Comparison of ENCODE assay signal across 26 cellular contexts in the genomic region with DNA sequence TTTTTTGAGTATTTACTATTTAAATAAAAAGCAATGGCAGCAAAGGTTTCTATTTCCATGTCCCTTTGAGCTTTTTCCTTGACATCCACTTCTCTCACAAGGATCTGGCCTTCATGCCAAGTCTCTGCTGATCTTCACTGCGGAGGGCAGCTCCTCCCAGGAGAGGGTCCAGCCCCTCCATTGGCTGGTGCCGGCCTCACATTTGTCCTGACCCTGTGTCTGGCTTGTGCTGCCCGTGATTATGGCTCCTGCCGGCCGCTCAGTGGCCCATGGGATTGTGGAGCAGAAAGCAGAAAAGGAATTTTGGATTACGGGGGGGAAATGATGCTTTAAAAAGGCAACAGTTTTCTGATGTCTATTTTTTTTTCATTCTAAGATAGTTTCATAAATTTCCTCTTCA. TPM values are rescaled to one million over a fixed set of nuclear protein-coding genes. Genes with fewer than 3 reads are reported as not detected.
DNase-seq lines count a peak whose midpoint lies in the region; ATAC-seq and TF ChIP-seq lines count a peak whose summit lies in the region.
"Had no signal": no experiment of that assay in that cellular context is flagged by ENCODE, and none has a peak within 500 bp of the region (broad histone marks: within the 10 kb centered on the region; RNA-seq: fewer than 3 reads in every experiment).

No MANE protein-coding gene starts in this region.

- no peak overlapping the region for H2BK5ac ChIP-seq in mesenchymal stem cell (ENCODE audit: low read depth, low read length, poor library complexity, severe bottlenecking)

- no peaks in the 10 kb centered on the region for H3K79me1 ChIP-seq in mesenchymal stem cell (replicated peaks; ENCODE audit: low read length, poor library complexity, severe bottlenecking)

- H3K36me3 ChIP-seq in fibroblast of lung (ENCODE audit: control insufficient read depth, insufficient read depth, low read length) (no peaks in the 10 kb centered on the region), mesenchymal stem cell (ENCODE audit: control insufficient read depth in 1 of 2, insufficient read depth in 2 of 2, low read depth in 1 of 2, low read length in 2 of 2) (no peaks in the 10 kb centered on the region), colonic mucosa (no peaks in the 10 kb centered on the region)
- H3K36me3 ChIP-seq: HAP-1 had no signal

- H2BK12ac ChIP-seq in mesenchymal stem cell (ENCODE audit: low read length in 2 of 2): no peak overlapping the region

- H3K4me3 ChIP-seq in fibroblast of lung (replicated peaks in 1 of 4; ENCODE audit: control extremely low read depth in 1 of 4, insufficient read depth in 1 of 4, low read depth in 3 of 4, low read length in 4 of 4) (no peak overlapping the region), mesenchymal stem cell (ENCODE audit: insufficient read depth in 1 of 2, low read depth in 1 of 2, low read length in 2 of 2) (no peak overlapping the region), colonic mucosa (no peak overlapping the region)
- H3K4me3 ChIP-seq: HAP-1 had no signal

- DNase-seq in fibroblast of lung (ENCODE audit: low read depth in 2 of 2) (no peak), left cardiac atrium (peak; percentile 28), mesenchymal stem cell (no peak), sciatic nerve (ENCODE audit: low spot score) (no peak), colonic mucosa (no peak), NCI-H2029 (lab: John Stamatoyannopoulos, UW) (no peak), left colon (no peak)
- DNase-seq: C1 segment of cervical spinal cord; Caco-2; CD8-positive, alpha-beta T cell; GOT3; HFFc6; Karpas-422; NCI-H1092 treated with DMSO at 0.1 percent for 48 hours; NCI-H1436 treated with DMSO at 0.1 percent for 48 hours; NCI-H1930; NCI-H446 treated with DMSO at 0.1 percent for 48 hours; NCI-H526; NCI-H82; NK-92 treated with Interleukin-12 subunit alpha and Interleukin-12 subunit beta, amount 100 ng/mL, for 24 hours; PC-3; SHP77 had no signal

- H2AFZ ChIP-seq in fibroblast of lung (ENCODE audit: low read length) (peak overlapping the region; percentile 17), mesenchymal stem cell (ENCODE audit: low read depth, low read length) (peak overlapping the region; percentile 76)

- H2BK120ac ChIP-seq in mesenchymal stem cell (ENCODE audit: low read depth, low read length): no peak overlapping the region

- peak overlapping the region in 1 of 2 experiments; percentile 48 for H3K18ac ChIP-seq in mesenchymal stem cell (ENCODE audit: low read depth in 1 of 2, low read length in 2 of 2)

- TF ChIP-seq CTCF in fibroblast of lung (conservative IDR thresholded peaks at IDR 0.05 in 1 of 2, IDR thresholded peaks at IDR 0.05 in 1 of 2; ENCODE audit: low read depth in 1 of 2, low read length in 2 of 2): no peak
- no peak for TF ChIP-seq CTCF in colonic mucosa (IDR thresholded peaks at IDR 0.05)

- no peak overlapping the region for H3K9ac ChIP-seq in fibroblast of lung (ENCODE audit: insufficient read depth, low read length)
- no peak overlapping the region for H3K9ac ChIP-seq in mesenchymal stem cell (ENCODE audit: low read length)
- no peak overlapping the region for H3K9ac ChIP-seq in colonic mucosa (ENCODE audit: low read depth in 2 of 2, low read length in 2 of 2)

- ATAC-seq in left cardiac atrium: peak; percentile 62 to 92
- ATAC-seq in sciatic nerve: peak; percentile 84
- no peak for ATAC-seq in GM18519 (IDR thresholded peaks at IDR 0.05; ENCODE audit: low FRiP score, unreplicated experiment)
- no peak for ATAC-seq in left colon
- ATAC-seq: CD8-positive, alpha-beta T cell; HepG2; PC-3 had no signal

- H3K14ac ChIP-seq in mesenchymal stem cell (ENCODE audit: low read length in 2 of 2): no peak overlapping the region

- H4K20me1 ChIP-seq in fibroblast of lung (ENCODE audit: control insufficient read depth, extremely low read depth, insufficient read depth, low read length): no peaks in the 10 kb centered on the region

- no peak overlapping the region for H4K8ac ChIP-seq in mesenchymal stem cell (ENCODE audit: low read length)

- H3K27ac ChIP-seq in fibroblast of lung (ENCODE audit: insufficient read depth, low read length): no peak overlapping the region
- H3K27ac ChIP-seq in mesenchymal stem cell (ENCODE audit: low read length, poor library complexity, severe bottlenecking): no peak overlapping the region
- H3K27ac ChIP-seq in colonic mucosa: no peak overlapping the region

- H4K91ac ChIP-seq in mesenchymal stem cell (ENCODE audit: low read length): no peak overlapping the region

- H3K4me2 ChIP-seq in fibroblast of lung (ENCODE audit: extremely low read depth, insufficient read depth, low read length) (no peak overlapping the region), mesenchymal stem cell (ENCODE audit: low read length, poor library complexity, severe bottlenecking) (no peak overlapping the region)

- H3K79me2 ChIP-seq in fibroblast of lung (ENCODE audit: control insufficient read depth, insufficient read depth, low read length): no peaks in the 10 kb centered on the region

- no peaks in the 10 kb centered on the region for H3K27me3 ChIP-seq in fibroblast of lung (ENCODE audit: control insufficient read depth, insufficient read depth, low read length)
- no peaks in the 10 kb centered on the region for H3K27me3 ChIP-seq in mesenchymal stem cell (ENCODE audit: control insufficient read depth in 1 of 2, insufficient read depth in 1 of 2, low read length in 2 of 2)
- no peaks in the 10 kb centered on the region for H3K27me3 ChIP-seq in colonic mucosa

- no peak overlapping the region for H3K23ac ChIP-seq in mesenchymal stem cell (ENCODE audit: low read length in 2 of 2)

- H3K4me1 ChIP-seq in fibroblast of lung (ENCODE audit: control insufficient read depth, extremely low read depth, insufficient read depth, low read length) (no peaks in the 10 kb centered on the region), mesenchymal stem cell (ENCODE audit: control insufficient read depth, insufficient read depth, low read depth, low read length) (no peaks in the 10 kb centered on the region), colonic mucosa (no peaks in the 10 kb centered on the region)
- H3K4me1 ChIP-seq: Caco-2, HAP-1 had no signal

- no peak overlapping the region for H2AK5ac ChIP-seq in mesenchymal stem cell (ENCODE audit: low read length, severe bottlenecking)

- H3K9me3 ChIP-seq in fibroblast of lung (ENCODE audit: control insufficient read depth, insufficient read depth, low read depth, low read length) (no peaks in the 10 kb centered on the region), mesenchymal stem cell (ENCODE audit: control insufficient read depth, low read length) (no peaks in the 10 kb centered on the region), colonic mucosa (no peaks in the 10 kb centered on the region)
- H3K9me3 ChIP-seq: Caco-2, HAP-1 had no signal

- WGBS in mesenchymal stem cell: 75% methylated on average over 5 of the region's 6 CpGs

- intact Hi-C loops in left cardiac atrium (cut with DNase I) (no loop called here), sciatic nerve (cut with DNase I) (no loop called here), colonic mucosa (cut with DNase I) (no loop called here), left colon (cut with DNase I, micrococcal nuclease) (no loop called here)

- no peak overlapping the region for H2BK15ac ChIP-seq in mesenchymal stem cell (ENCODE audit: low read depth, poor library complexity, severe bottlenecking)

- H3K4ac ChIP-seq in mesenchymal stem cell (ENCODE audit: low read depth in 1 of 2, low read length in 2 of 2): no peak overlapping the region

RNA-seq across cellular contexts. Expression of a gene that starts 31.2 kb away (rescaled TPM):
- 21.5 and 22.1 TPM in 2 replicates for total RNA-seq in fibroblast of lung
- polyA plus RNA-seq in fibroblast of lung: 7.9 and 14.2 TPM in 2 replicates
- 5.9 and 8.1 TPM in 2 replicates for polyA plus RNA-seq in fibroblast of lung (2012)
- polyA minus RNA-seq in fibroblast of lung (ENCODE audit: low replicate concordance): 2.7 and 26.0 TPM in 2 replicates
- 10 to 100 TPM; 10.3 TPM for total RNA-seq in left cardiac atrium
- 0.98 TPM for polyA plus RNA-seq in mesenchymal stem cell (2013, experiment 1 of 2)
- polyA plus RNA-seq in mesenchymal stem cell (2013, experiment 2 of 2): 1.4 TPM
- 13.3 TPM for total RNA-seq in sciatic nerve
- 1 to 10 TPM; 1.0 to 1.4 TPM for total RNA-seq in colonic mucosa
- total RNA-seq in left colon: 1 to 10 TPM; 1.4 to 2.5 TPM
- total RNA-seq: A673, Caco-2, HepG2, PC-3 had no signal
- polyA plus RNA-seq: HepG2 had no signal

Comparison
In these comparisons a context has a peak if more than half of its experiments do, and no peak if none do; other contexts are left out.
1. ATAC-seq: peak in left cardiac atrium (2 of 2) and sciatic nerve (single experiment); none in GM18519 (single experiment) and left colon (single experiment).